In the genomic region with DNA sequence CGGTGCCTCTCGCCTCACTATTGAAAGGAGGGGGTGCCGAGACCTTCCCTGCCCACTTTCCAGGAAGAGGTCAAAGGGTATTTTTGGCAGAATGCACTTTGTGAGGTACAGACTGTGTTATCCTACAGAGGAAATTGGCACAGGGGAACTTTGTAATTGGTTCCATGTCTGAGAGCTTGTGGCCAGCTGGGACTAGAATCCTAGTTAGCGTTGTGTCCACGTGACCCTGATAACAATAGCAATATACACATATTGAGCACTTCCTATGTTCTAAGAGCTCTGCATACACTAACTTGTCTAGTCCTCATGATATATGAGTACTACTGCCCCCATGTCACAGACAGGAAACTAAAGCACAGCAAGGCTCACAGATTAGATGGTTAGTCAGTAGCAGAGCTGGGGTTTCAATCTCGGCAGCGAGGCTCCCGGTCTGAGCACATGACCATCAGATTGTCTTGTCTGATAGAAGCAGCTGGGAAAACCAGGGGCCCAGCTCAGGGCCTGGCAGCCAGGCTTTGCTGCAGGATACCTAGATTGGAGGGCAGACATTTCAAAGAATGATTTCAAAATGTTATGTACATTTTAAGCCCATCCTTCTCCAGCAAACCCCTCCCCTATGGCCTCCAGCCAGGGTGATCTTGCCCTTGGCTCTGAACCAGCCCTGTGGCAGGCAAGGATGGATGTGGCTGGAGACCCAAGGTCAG, we compare ENCODE assay signal across 9 cellular contexts. TPM values are rescaled to one million over a fixed set of nuclear protein-coding genes. Genes with fewer than 3 reads are reported as not detected.
A peak's percentile ranks its signal among the peaks of the same experiment; 100 is the strongest.
DNase-seq lines count a peak whose midpoint lies in the region; ATAC-seq and TF ChIP-seq lines count a peak whose summit lies in the region.
"Had no signal": no experiment of that assay in that cellular context is flagged by ENCODE, and none has a peak within 500 bp of the region (broad histone marks: within the 10 kb centered on the region; RNA-seq: fewer than 3 reads in every experiment).

No MANE protein-coding gene starts in this region.

- intact Hi-C loops in ovary (cut with DNase I): loop anchor here in 1 of 4 donors (10.0 kb wide), 1 partner anchor 63 kb away; the partner anchor contains the start of gene BRPF3

- H3K27ac ChIP-seq in 22Rv1 (peak overlapping the region; percentile 64), ovary (no peak overlapping the region)

- ATAC-seq in GM18519 (IDR thresholded peaks at IDR 0.05; ENCODE audit: low FRiP score, unreplicated experiment): peak; percentile 81
- ATAC-seq in HG02970 (IDR thresholded peaks at IDR 0.05; ENCODE audit: low FRiP score, unreplicated experiment): peak; percentile 75

- peaks cover 30% of the 10 kb centered on the region for H3K36me3 Mint-ChIP-seq in activated CD4-positive, alpha-beta memory T cell treated with anti-CD3 and anti-CD28 coated beads, Interleukin-2, amount 10 ng/mL, durations not matched to agents 7 days and 5 days (ENCODE audit: low read depth)

- peak; percentile 91 for DNase-seq in NCI-H2029 treated with DMSO at 0.1 percent for 48 hours (lab: John Stamatoyannopoulos, UW)
- DNase-seq in activated CD4-positive, alpha-beta memory T cell treated with anti-CD3 and anti-CD28 coated beads, Interleukin-2, amount 10 ng/mL, durations not matched to agents 7 days and 5 days: peak; percentile 66
- DNase-seq in fibroblast of mammary gland (ENCODE audit: low read depth): peak; percentile 87
- peak; percentile 40 to 80 (median 77) for DNase-seq in ovary
- no peak for DNase-seq in KG1 (lab: John Stamatoyannopoulos, UW)
- DNase-seq: heart right ventricle had no signal

- POLR2A ChIA-PET in activated CD4-positive, alpha-beta memory T cell treated with anti-CD3 and anti-CD28 coated beads, Interleukin-2, amount 10 ng/mL, durations not matched to agents 7 days and 5 days (lab: Charles Lee): interaction anchor here (0.7 to 5.3 kb wide), 24 partner anchors 11 to 1687 kb away, joined by 3 to 148 read pairs (median 4); partner anchors contain the start of genes BRPF3 and MAPK14

- peak overlapping the region; percentile 93 for H3K27ac Mint-ChIP-seq in activated CD4-positive, alpha-beta memory T cell treated with anti-CD3 and anti-CD28 coated beads, Interleukin-2, amount 10 ng/mL, durations not matched to agents 7 days and 5 days

- no peaks in the 10 kb centered on the region for H3K9me3 Mint-ChIP-seq in activated CD4-positive, alpha-beta memory T cell treated with anti-CD3 and anti-CD28 coated beads, Interleukin-2, amount 10 ng/mL, durations not matched to agents 7 days and 5 days

- H3K27me3 Mint-ChIP-seq in activated CD4-positive, alpha-beta memory T cell treated with anti-CD3 and anti-CD28 coated beads, Interleukin-2, amount 10 ng/mL, durations not matched to agents 7 days and 5 days: no peaks in the 10 kb centered on the region

- no peak for TF ChIP-seq POLR2A in ovary (IDR thresholded peaks at IDR 0.05)

- TF ChIP-seq EP300 in ovary (IDR thresholded peaks at IDR 0.05): no peak

- H3K27me3 ChIP-seq in ovary: no peaks in the 10 kb centered on the region

- H3K9me3 ChIP-seq in ovary: no peaks in the 10 kb centered on the region
- H3K9me3 ChIP-seq: heart right ventricle had no signal

- peaks cover 14% of the 10 kb centered on the region for H3K4me1 ChIP-seq in ovary (ENCODE audit: insufficient read depth)

- WGBS in ovary, 3 donors: 24 to 38% (median 32%) methylated on average over 8 of the region's 8 CpGs

- CTCF ChIA-PET in activated CD4-positive, alpha-beta memory T cell treated with anti-CD3 and anti-CD28 coated beads, Interleukin-2, amount 10 ng/mL, durations not matched to agents 7 days and 5 days (lab: Charles Lee): interaction anchor here (0.5 to 5.9 kb wide), 14 partner anchors 9 to 1527 kb away, joined by 3 to 47 read pairs (median 4); partner anchors contain the start of gene MAPK14

- peak overlapping the region; percentile 41 for H3K4me3 ChIP-seq in fibroblast of mammary gland (ENCODE audit: control insufficient read depth, low read depth, low read length)
- H3K4me3 ChIP-seq in ovary: peak overlapping the region; percentile 37

- no peaks in the 10 kb centered on the region for H3K36me3 ChIP-seq in ovary

- TF ChIP-seq CTCF in 22Rv1 (IDR thresholded peaks at IDR 0.05): no peak
- TF ChIP-seq CTCF in fibroblast of mammary gland (conservative IDR thresholded peaks at IDR 0.05; ENCODE audit: control insufficient read depth, insufficient read depth, low read depth, low read length): no peak
- TF ChIP-seq CTCF in ovary (IDR thresholded peaks at IDR 0.05): no peak

- peaks cover 45% of the 10 kb centered on the region for H3K4me1 Mint-ChIP-seq in activated CD4-positive, alpha-beta memory T cell treated with anti-CD3 and anti-CD28 coated beads, Interleukin-2, amount 10 ng/mL, durations not matched to agents 7 days and 5 days

- peak overlapping the region; percentile 86 for H3K4me3 Mint-ChIP-seq in activated CD4-positive, alpha-beta memory T cell treated with anti-CD3 and anti-CD28 coated beads, Interleukin-2, amount 10 ng/mL, durations not matched to agents 7 days and 5 days

RNA-seq across cellular contexts. Expression of gene MAPK13, which starts 1.4 kb away (rescaled TPM):
- total RNA-seq in activated CD4-positive, alpha-beta memory T cell treated with anti-CD3 and anti-CD28 coated beads, Interleukin-2, amount 10 ng/mL, durations not matched to agents 7 days and 5 days: 10 to 100 TPM; 53.7 to 56.2 TPM
- 10 to 100 TPM in 1 of 7 donors, 1 to 10 TPM in 6; 3.3 to 15.6 (median 6.2) TPM for total RNA-seq in ovary
- 1 to 10 TPM; 3.4 to 8.0 TPM for polyA plus RNA-seq in ovary
